ENCODE assay signal across 1 cellular context in the genomic region with DNA sequence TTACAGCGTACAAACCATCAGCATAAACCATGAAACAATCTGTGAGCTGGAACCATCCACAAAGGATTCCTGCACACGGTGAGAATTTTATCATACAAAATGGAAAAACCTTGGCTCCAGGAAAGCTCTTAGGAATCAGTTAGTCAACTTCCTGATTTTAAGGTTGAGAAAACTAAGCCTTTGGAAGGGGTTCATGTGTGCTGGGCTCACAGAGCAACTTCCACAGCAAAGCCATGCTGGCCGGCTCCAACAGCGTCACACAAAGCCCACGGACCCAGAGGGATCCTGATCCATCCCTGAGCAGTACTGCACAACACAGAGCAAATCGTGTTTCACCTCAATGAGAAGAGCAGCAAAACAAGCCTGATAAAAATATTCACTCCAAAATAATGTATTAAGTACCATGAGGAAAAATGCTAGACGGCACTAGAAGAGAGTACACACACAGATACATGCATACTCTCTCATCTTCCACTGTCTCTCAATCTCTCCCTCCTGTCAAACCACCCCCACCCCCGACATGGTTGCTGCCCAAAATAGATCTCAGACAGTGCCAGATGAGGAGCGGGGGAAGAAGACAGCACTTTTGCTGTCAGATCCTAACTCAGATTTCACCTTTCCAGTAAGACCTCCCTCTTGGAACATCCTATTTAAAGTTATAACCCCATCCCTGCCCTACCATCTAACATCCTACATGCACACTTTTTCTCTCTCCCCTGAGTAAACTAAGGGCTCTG.
TF ChIP-seq lines count a peak whose summit lies in the region.

No MANE protein-coding gene starts in this region.

TF ChIP-seq in HEK293, 187 proteins besides CTCF, POLR2A, EP300 and RAD21 (continued from another document):
- TF ChIP-seq, protein P1, sequence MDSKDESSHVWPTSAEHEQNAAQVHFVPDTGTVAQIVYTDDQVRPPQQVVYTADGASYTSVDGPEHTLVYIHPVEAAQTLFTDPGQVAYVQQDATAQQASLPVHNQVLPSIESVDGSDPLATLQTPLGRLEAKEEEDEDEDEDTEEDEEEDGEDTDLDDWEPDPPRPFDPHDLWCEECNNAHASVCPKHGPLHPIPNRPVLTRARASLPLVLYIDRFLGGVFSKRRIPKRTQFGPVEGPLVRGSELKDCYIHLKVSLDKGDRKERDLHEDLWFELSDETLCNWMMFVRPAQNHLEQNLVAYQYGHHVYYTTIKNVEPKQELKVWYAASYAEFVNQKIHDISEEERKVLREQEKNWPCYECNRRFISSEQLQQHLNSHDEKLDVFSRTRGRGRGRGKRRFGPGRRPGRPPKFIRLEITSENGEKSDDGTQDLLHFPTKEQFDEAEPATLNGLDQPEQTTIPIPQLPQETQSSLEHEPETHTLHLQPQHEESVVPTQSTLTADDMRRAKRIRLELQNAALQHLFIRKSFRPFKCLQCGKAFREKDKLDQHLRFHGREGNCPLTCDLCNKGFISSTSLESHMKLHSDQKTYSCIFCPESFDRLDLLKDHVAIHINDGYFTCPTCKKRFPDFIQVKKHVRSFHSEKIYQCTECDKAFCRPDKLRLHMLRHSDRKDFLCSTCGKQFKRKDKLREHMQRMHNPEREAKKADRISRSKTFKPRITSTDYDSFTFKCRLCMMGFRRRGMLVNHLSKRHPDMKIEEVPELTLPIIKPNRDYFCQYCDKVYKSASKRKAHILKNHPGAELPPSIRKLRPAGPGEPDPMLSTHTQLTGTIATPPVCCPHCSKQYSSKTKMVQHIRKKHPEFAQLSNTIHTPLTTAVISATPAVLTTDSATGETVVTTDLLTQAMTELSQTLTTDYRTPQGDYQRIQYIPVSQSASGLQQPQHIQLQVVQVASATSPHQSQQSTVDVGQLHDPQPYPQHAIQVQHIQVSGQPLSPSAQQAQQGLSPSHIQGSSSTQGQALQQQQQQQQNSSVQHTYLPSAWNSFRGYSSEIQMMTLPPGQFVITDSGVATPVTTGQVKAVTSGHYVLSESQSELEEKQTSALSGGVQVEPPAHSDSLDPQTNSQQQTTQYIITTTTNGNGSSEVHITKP (tag by site-specific recombination; IDR thresholded peaks at IDR 0.05): 0 out of 2 replicates have a peak, but pooled peaks have one; percentile 26
- no peak for TF ChIP-seq KLF10 (tag by site-specific recombination; IDR thresholded peaks at IDR 0.05)
